In genomic region chr1:16498573-16499359, GRCh38 we compare ENCODE assay signal across 8 cellular contexts. TPM values are rescaled to one million over a fixed set of nuclear protein-coding genes. Genes with fewer than 3 reads are reported as not detected.
A peak's percentile ranks its signal among the peaks of the same experiment; 100 is the strongest.
DNase-seq lines count a peak whose midpoint lies in the region; ATAC-seq and TF ChIP-seq lines count a peak whose summit lies in the region.

No MANE protein-coding gene starts in this region.

- TF ChIP-seq CTCF in DOHH2 (IDR thresholded peaks at IDR 0.05; ENCODE audit: low read depth, low read length, poor library complexity, severe bottlenecking) (peak; percentile 32), fibroblast of the aortic adventitia (IDR thresholded peaks at IDR 0.05; ENCODE audit: insufficient read depth, low read length) (no peak), nephron progenitor cell (IDR thresholded peaks at IDR 0.05) (no peak)

- peaks cover 16% of the 10 kb centered on the region for H3K4me1 ChIP-seq in DOHH2 (ENCODE audit: control insufficient read depth, low read length)

- no peaks in the 10 kb centered on the region for H4K20me1 ChIP-seq in DOHH2 (ENCODE audit: control insufficient read depth, insufficient read depth, low read depth, low read length)

- H3K9me3 ChIP-seq in DOHH2 (ENCODE audit: control insufficient read depth, insufficient read depth, low read length), result no peaks in the 10 kb centered on the region

- H3K36me3 ChIP-seq in DOHH2 (ENCODE audit: control insufficient read depth, low read length), result no peaks in the 10 kb centered on the region

- H3K9me3 Mint-ChIP-seq in activated T-helper 2 cell treated with anti-CD3 and anti-CD28 coated beads, Interferon-gamma antibody, Interleukin-2, Interleukin-4, amounts not matched to agents 10 μg/mL and 5 μg/mL and 100 μg/mL, durations not matched to agents 14 hours and 24 hours and 36 hours, result no peaks in the 10 kb centered on the region
- H3K9me3 Mint-ChIP-seq in nephron progenitor cell, result no peaks in the 10 kb centered on the region

- H3K4me2 ChIP-seq in DOHH2 (ENCODE audit: low read length), result peak overlapping the region; percentile 100

- no peaks in the 10 kb centered on the region for H3F3A ChIP-seq in DOHH2 (ENCODE audit: control insufficient read depth, insufficient read depth)

- H3K27me3 Mint-ChIP-seq in activated T-helper 2 cell treated with anti-CD3 and anti-CD28 coated beads, Interferon-gamma antibody, Interleukin-2, Interleukin-4, amounts not matched to agents 10 μg/mL and 5 μg/mL and 100 μg/mL, durations not matched to agents 14 hours and 24 hours and 36 hours (ENCODE audit: low read depth), result peaks cover 11% of the 10 kb centered on the region
- H3K27me3 Mint-ChIP-seq in nephron progenitor cell (ENCODE audit: low read depth, poor library complexity), result peaks cover 4% of the 10 kb centered on the region

- peak; percentile 89 for ATAC-seq in stimulated activated naive CD8-positive, alpha-beta T cell treated with anti-CD3 and anti-CD28 coated beads, Interleukin-15, Interleukin-2, amounts not matched to agents 100 U/mL and 50 U/mL, for 24 hours

- DNase-seq in GOT3 (lab: John Stamatoyannopoulos, UW), result peak; percentile 69
- DNase-seq in LoVo (ENCODE audit: low spot score), result peak; percentile 92
- peak; percentile 92 for DNase-seq in RPMI8226
- DNase-seq in activated T-helper 2 cell treated with anti-CD3 and anti-CD28 coated beads, Interferon-gamma antibody, Interleukin-2, Interleukin-4, amounts not matched to agents 10 μg/mL and 5 μg/mL and 100 μg/mL, durations not matched to agents 14 hours and 24 hours and 36 hours (ENCODE audit: low spot score), result peak; percentile 83
- DNase-seq in fibroblast of the aortic adventitia (ENCODE audit: low read depth), result peak; percentile 75
- DNase-seq in nephron progenitor cell, result peak; percentile 98
- DNase-seq in stimulated activated naive CD8-positive, alpha-beta T cell treated with anti-CD3 and anti-CD28 coated beads, Interleukin-15, Interleukin-2, amounts not matched to agents 100 U/mL and 50 U/mL, for 24 hours, result peak; percentile 90

- no peak overlapping the region for H3K27ac Mint-ChIP-seq in activated T-helper 2 cell treated with anti-CD3 and anti-CD28 coated beads, Interferon-gamma antibody, Interleukin-2, Interleukin-4, amounts not matched to agents 10 μg/mL and 5 μg/mL and 100 μg/mL, durations not matched to agents 14 hours and 24 hours and 36 hours
- H3K27ac Mint-ChIP-seq in nephron progenitor cell, result peak overlapping the region; percentile 32

- H3K27ac ChIP-seq in DOHH2 (ENCODE audit: low read depth, low read length), result no peak overlapping the region

- peaks cover 10% of the 10 kb centered on the region for H3K4me1 Mint-ChIP-seq in activated T-helper 2 cell treated with anti-CD3 and anti-CD28 coated beads, Interferon-gamma antibody, Interleukin-2, Interleukin-4, amounts not matched to agents 10 μg/mL and 5 μg/mL and 100 μg/mL, durations not matched to agents 14 hours and 24 hours and 36 hours (ENCODE audit: low read depth)
- H3K4me1 Mint-ChIP-seq in nephron progenitor cell, result peaks cover 23% of the 10 kb centered on the region

- H3K36me3 Mint-ChIP-seq in activated T-helper 2 cell treated with anti-CD3 and anti-CD28 coated beads, Interferon-gamma antibody, Interleukin-2, Interleukin-4, amounts not matched to agents 10 μg/mL and 5 μg/mL and 100 μg/mL, durations not matched to agents 14 hours and 24 hours and 36 hours (ENCODE audit: low read depth), result no peaks in the 10 kb centered on the region
- no peaks in the 10 kb centered on the region for H3K36me3 Mint-ChIP-seq in nephron progenitor cell (ENCODE audit: low read depth)

- intact Hi-C loops in activated T-helper 2 cell treated with anti-CD3 and anti-CD28 coated beads, Interferon-gamma antibody, Interleukin-2, Interleukin-4, amounts not matched to agents 10 μg/mL and 5 μg/mL and 100 μg/mL, durations not matched to agents 14 hours and 24 hours and 36 hours (cut with micrococcal nuclease), result loop anchor here (2.0 to 5.0 kb wide), 3 partner anchors 58 to 146 kb away; partner anchors contain the start of genes FBXO42, NECAP2 and SZRD1

- H3K4me3 ChIP-seq in DOHH2 (ENCODE audit: low read length) (peak overlapping the region; percentile 94), fibroblast of the aortic adventitia (ENCODE audit: low read depth, low read length) (peak overlapping the region; percentile 85)

- H3K9me2 ChIP-seq in DOHH2 (replicated peaks; ENCODE audit: control insufficient read depth, low read length), result no peaks in the 10 kb centered on the region

- H3K79me2 ChIP-seq in DOHH2 (ENCODE audit: control insufficient read depth, low read length), result no peaks in the 10 kb centered on the region

- no peaks in the 10 kb centered on the region for H3K27me3 ChIP-seq in DOHH2 (ENCODE audit: control insufficient read depth, low read length)

- H3K4me3 Mint-ChIP-seq in activated T-helper 2 cell treated with anti-CD3 and anti-CD28 coated beads, Interferon-gamma antibody, Interleukin-2, Interleukin-4, amounts not matched to agents 10 μg/mL and 5 μg/mL and 100 μg/mL, durations not matched to agents 14 hours and 24 hours and 36 hours (ENCODE audit: low read depth), result peak overlapping the region; percentile 83
- peak overlapping the region; percentile 83 for H3K4me3 Mint-ChIP-seq in nephron progenitor cell

RNA-seq across cellular contexts. Expression of gene RNU1-1, which starts 15.3 kb away (rescaled TPM):
- 2,033 and 2,369 TPM in 2 replicates for total RNA-seq in activated T-helper 2 cell treated with anti-CD3 and anti-CD28 coated beads, Interferon-gamma antibody, Interleukin-2, Interleukin-4, amounts not matched to agents 10 μg/mL and 5 μg/mL and 100 μg/mL, durations not matched to agents 14 hours and 24 hours and 36 hours
- total RNA-seq in fibroblast of the aortic adventitia (ENCODE audit: low replicate concordance), result under 0.01 and 2,882 TPM in 2 replicates

RNA-seq across cellular contexts. Expression of gene NECAP2, which starts 58.2 kb away (rescaled TPM):
- total RNA-seq in activated T-helper 2 cell treated with anti-CD3 and anti-CD28 coated beads, Interferon-gamma antibody, Interleukin-2, Interleukin-4, amounts not matched to agents 10 μg/mL and 5 μg/mL and 100 μg/mL, durations not matched to agents 14 hours and 24 hours and 36 hours, result 75.2 and 79.4 TPM in 2 replicates
- total RNA-seq in fibroblast of the aortic adventitia (ENCODE audit: low replicate concordance), result 71.5 and 73.9 TPM in 2 replicates
